In genomic region chr12:89880695-89881350, GRCh38 we compare ENCODE assay signal across 8 cellular contexts.
DNase-seq lines count a peak whose midpoint lies in the region; ATAC-seq and TF ChIP-seq lines count a peak whose summit lies in the region.

No MANE protein-coding gene starts in this region.

- H3K4me2 ChIP-seq in Loucy (ENCODE audit: low read depth, low read length, poor library complexity, severe bottlenecking), result peak overlapping the region; percentile 44

- H3K4me1 ChIP-seq in Loucy (ENCODE audit: insufficient read depth, low read length, poor library complexity, severe bottlenecking) (peaks cover 26% of the 10 kb centered on the region), gastrocnemius medialis (no peaks in the 10 kb centered on the region), body of pancreas (no peaks in the 10 kb centered on the region)

- no peaks in the 10 kb centered on the region for H3K9me2 ChIP-seq in Loucy (replicated peaks; ENCODE audit: low read depth, low read length)

- 25 to 79% methylated on average over 4 of the region's 4 CpGs for WGBS in body of pancreas, 2 donors

- no peaks in the 10 kb centered on the region for H3K79me2 ChIP-seq in Loucy (ENCODE audit: insufficient read depth, low read length)

- no peaks in the 10 kb centered on the region for H3K27me3 ChIP-seq in Loucy (ENCODE audit: insufficient read depth, low read length, poor library complexity, severe bottlenecking)
- no peaks in the 10 kb centered on the region for H3K27me3 ChIP-seq in gastrocnemius medialis
- H3K27me3 ChIP-seq in body of pancreas, result no peaks in the 10 kb centered on the region

- in situ Hi-C loops in gastrocnemius medialis (cut with MboI; ENCODE audit: low sequenced_read_pairs in 4 of 4), result no loop called here

- DNase-seq in activated naive CD4-positive, alpha-beta T cell treated with anti-CD3 and anti-CD28 coated beads, Interleukin-2, amount 50 U/mL, for 72 hours (ENCODE audit: low spot score in 2 of 2), result peak in 1 of 2 donors; percentile 39
- no peak for DNase-seq in gastrocnemius medialis
- no peak for DNase-seq in NCI-H1048 (lab: John Stamatoyannopoulos, UW)
- no peak for DNase-seq in sciatic nerve (ENCODE audit: low spot score)
- DNase-seq in body of pancreas, result no peak

- H3K27ac Mint-ChIP-seq in activated naive CD4-positive, alpha-beta T cell treated with anti-CD3 and anti-CD28 coated beads, Interleukin-2, amount 50 U/mL, for 72 hours, result peak overlapping the region; percentile 52 to 86

- H3K9me3 Mint-ChIP-seq in activated naive CD4-positive, alpha-beta T cell treated with anti-CD3 and anti-CD28 coated beads, Interleukin-2, amount 50 U/mL, for 72 hours, result no peaks in the 10 kb centered on the region

- TF ChIP-seq CTCF in Loucy (conservative IDR thresholded peaks at IDR 0.05; ENCODE audit: low read length) (no peak), gastrocnemius medialis (IDR thresholded peaks at IDR 0.05 in 4 of 5, conservative IDR thresholded peaks at IDR 0.05 in 1 of 5) (no peak), body of pancreas (IDR thresholded peaks at IDR 0.05) (no peak)

- no peaks in the 10 kb centered on the region for H3K36me3 ChIP-seq in Loucy (ENCODE audit: insufficient read depth, low read length)
- no peaks in the 10 kb centered on the region for H3K36me3 ChIP-seq in gastrocnemius medialis
- H3K36me3 ChIP-seq in body of pancreas (replicated peaks in 1 of 2; ENCODE audit: insufficient read depth in 1 of 2, low read depth in 2 of 2), result no peaks in the 10 kb centered on the region

- no peaks in the 10 kb centered on the region for H4K20me1 ChIP-seq in Loucy (ENCODE audit: insufficient read depth, low read length, poor library complexity, severe bottlenecking)

- H2AFZ ChIP-seq in Loucy (ENCODE audit: low read length), result peak overlapping the region; percentile 58

- ATAC-seq in GM21576 (IDR thresholded peaks at IDR 0.05; ENCODE audit: unreplicated experiment), result peak; percentile 94
- ATAC-seq in activated naive CD4-positive, alpha-beta T cell treated with anti-CD3 and anti-CD28 coated beads, Interleukin-2, amount 50 U/mL, for 72 hours, result peak; percentile 91 to 93
- no peak for ATAC-seq in gastrocnemius medialis
- ATAC-seq in sciatic nerve, result no peak
- ATAC-seq in body of pancreas, result no peak

- H3K9me3 ChIP-seq in Loucy (ENCODE audit: insufficient read depth, low read depth, low read length) (no peaks in the 10 kb centered on the region), gastrocnemius medialis (no peaks in the 10 kb centered on the region), body of pancreas (no peaks in the 10 kb centered on the region)

- H3K4me3 ChIP-seq in Loucy (ENCODE audit: low read length, poor library complexity, severe bottlenecking) (peak overlapping the region; percentile 7), gastrocnemius medialis (no peak overlapping the region), body of pancreas (no peak overlapping the region)

- intact Hi-C loops in gastrocnemius medialis (cut with DNase I; ENCODE audit: low total_unique reads), result no loop called here
- intact Hi-C loops in sciatic nerve (cut with DNase I), result no loop called here
- intact Hi-C loops in body of pancreas (cut with DNase I), result no loop called here

- H3K27ac ChIP-seq in gastrocnemius medialis (no peak overlapping the region), body of pancreas (no peak overlapping the region)

- no peaks in the 10 kb centered on the region for H3F3A ChIP-seq in Loucy (ENCODE audit: low read depth)

- H3K36me3 Mint-ChIP-seq in activated naive CD4-positive, alpha-beta T cell treated with anti-CD3 and anti-CD28 coated beads, Interleukin-2, amount 50 U/mL, for 72 hours, result peaks cover 0 to 9% of the 10 kb centered on the region in 2 donors

- peak; percentile 56 for TF ChIP-seq POLR2A in GM15510 (IDR thresholded peaks at IDR 0.05; ENCODE audit: borderline replicate concordance, extremely low read depth, insufficient read length)
- TF ChIP-seq POLR2A in gastrocnemius medialis (IDR thresholded peaks at IDR 0.05), result no peak
- no peak for TF ChIP-seq POLR2A in body of pancreas (IDR thresholded peaks at IDR 0.05)

- H3K9ac ChIP-seq in Loucy (ENCODE audit: low read depth, low read length, poor library complexity, severe bottlenecking), result no peak overlapping the region

Comparison
In these comparisons a context has a peak if more than half of its experiments do, and no peak if none do; other contexts are left out.
1. ATAC-seq: peak in GM21576 (single experiment) and activated naive CD4-positive, alpha-beta T cell treated with anti-CD3 and anti-CD28 coated beads, Interleukin-2, amount 50 U/mL, for 72 hours (2 of 2); none in gastrocnemius medialis (0 of 2), sciatic nerve (single experiment) and body of pancreas (single experiment).